Comparison of ENCODE assay signal across 1 cellular context in genomic region chr12:110005319-110005973, GRCh38.
TF ChIP-seq lines count a peak whose summit lies in the region.

No MANE protein-coding gene starts in this region.

TF ChIP-seq in GM12878, 131 proteins besides CTCF, POLR2A, EP300 and RAD21 (continues in another document):
- 0 out of 2 replicates have a peak, but pooled peaks have one; percentile 9 for TF ChIP-seq CREB1 (IDR thresholded peaks at IDR 0.05; ENCODE audit: low read depth)
- no peak for TF ChIP-seq WRNIP1 (IDR thresholded peaks at IDR 0.05; ENCODE audit: borderline replicate concordance, low read depth, low read length)
- TF ChIP-seq GATAD2B (conservative IDR thresholded peaks at IDR 0.05; ENCODE audit: low read depth): no peak
- TF ChIP-seq ZNF592 (IDR thresholded peaks at IDR 0.05): no peak
- no peak for TF ChIP-seq E4F1 (IDR thresholded peaks at IDR 0.05; ENCODE audit: borderline replicate concordance, partially characterized antibody)
- TF ChIP-seq IKZF1 (conservative IDR thresholded peaks at IDR 0.05): no peak
- no peak for TF ChIP-seq ZSCAN29 (IDR thresholded peaks at IDR 0.05)
- no peak for TF ChIP-seq STAT3 (IDR thresholded peaks at IDR 0.05; ENCODE audit: low read depth, low read length)
- 0 out of 2 replicates have a peak, but pooled peaks have one; percentile 31 for TF ChIP-seq RUNX3 (IDR thresholded peaks at IDR 0.05; ENCODE audit: low read length)
- TF ChIP-seq DPF2 (IDR thresholded peaks at IDR 0.05): no peak
- no peak for TF ChIP-seq YBX1 (IDR thresholded peaks at IDR 0.05)
- TF ChIP-seq E2F8 (IDR thresholded peaks at IDR 0.05; ENCODE audit: low read depth, partially characterized antibody): no peak
- no peak for TF ChIP-seq BRCA1 (IDR thresholded peaks at IDR 0.05; ENCODE audit: low read depth, low read length)
- TF ChIP-seq BCL3 (IDR thresholded peaks at IDR 0.05; ENCODE audit: borderline replicate concordance, insufficient read depth, low read depth, low read length, poor library complexity, severe bottlenecking): no peak
- TF ChIP-seq STAT1 (conservative IDR thresholded peaks at IDR 0.05): no peak
- no peak for TF ChIP-seq ZNF622 (IDR thresholded peaks at IDR 0.05)
- no peak for TF ChIP-seq FOS (IDR thresholded peaks at IDR 0.05; ENCODE audit: borderline replicate concordance, extremely low read depth, insufficient read length)
- TF ChIP-seq HDAC6 (IDR thresholded peaks at IDR 0.05; ENCODE audit: unreplicated experiment): no peak
- no peak for TF ChIP-seq BCL11A (IDR thresholded peaks at IDR 0.05; ENCODE audit: low read depth, low read length)
- no peak for TF ChIP-seq CHD1 (IDR thresholded peaks at IDR 0.05; ENCODE audit: low read depth, low read length)
- TF ChIP-seq BACH1 (IDR thresholded peaks at IDR 0.05; ENCODE audit: borderline replicate concordance): no peak
- no peak for TF ChIP-seq PBX3 (IDR thresholded peaks at IDR 0.05; ENCODE audit: insufficient replicate concordance, low read depth, low read length)
- TF ChIP-seq IKZF2 (IDR thresholded peaks at IDR 0.05): 0 out of 4 replicates have a peak, but pooled peaks of 1 of the 2 experiments have one; percentile 13
- TF ChIP-seq HCFC1 (IDR thresholded peaks at IDR 0.05; ENCODE audit: low read length): no peak
- TF ChIP-seq MLLT1 (IDR thresholded peaks at IDR 0.05): no peak; the same call in 1 of the 2 replicates
- TF ChIP-seq CEBPB (IDR thresholded peaks at IDR 0.05; ENCODE audit: borderline replicate concordance in 1 of 2, low read depth in 2 of 2, low read length in 2 of 2): no peak
- TF ChIP-seq SMAD1 (IDR thresholded peaks at IDR 0.05; ENCODE audit: low read depth, partially characterized antibody): no peak
- no peak for TF ChIP-seq HSF1 (IDR thresholded peaks at IDR 0.05; ENCODE audit: low read depth, low read length)
- TF ChIP-seq CHD2 (IDR thresholded peaks at IDR 0.05; ENCODE audit: borderline replicate concordance, low read depth, low read length): no peak
- no peak for TF ChIP-seq SREBF2 (IDR thresholded peaks at IDR 0.05; ENCODE audit: low read length)
- no peak for TF ChIP-seq TAF1 (IDR thresholded peaks at IDR 0.05; ENCODE audit: borderline replicate concordance, low read depth, low read length)
- TF ChIP-seq ZNF384 (IDR thresholded peaks at IDR 0.05; ENCODE audit: borderline replicate concordance, low read depth, low read length): no peak
- TF ChIP-seq JUNB (IDR thresholded peaks at IDR 0.05): peak; percentile 26
- no peak for TF ChIP-seq POLR2AphosphoS2 (IDR thresholded peaks at IDR 0.05; ENCODE audit: low read depth, low read length)
- peak; percentile 73 for TF ChIP-seq PKNOX1 (IDR thresholded peaks at IDR 0.05)
- TF ChIP-seq ZZZ3 (IDR thresholded peaks at IDR 0.05; ENCODE audit: control insufficient read depth, insufficient read length, low read depth): no peak
- TF ChIP-seq NBN (IDR thresholded peaks at IDR 0.05): no peak
- no peak for TF ChIP-seq PAX5 (IDR thresholded peaks at IDR 0.05; ENCODE audit: borderline replicate concordance, low read depth, low read length)
- TF ChIP-seq MAX (IDR thresholded peaks at IDR 0.05; ENCODE audit: low read depth, low read length): no peak
- TF ChIP-seq USF2 (IDR thresholded peaks at IDR 0.05; ENCODE audit: borderline replicate concordance, low read depth, low read length): no peak
- TF ChIP-seq USF1 (IDR thresholded peaks at IDR 0.05; ENCODE audit: borderline replicate concordance, extremely low read length, insufficient read depth, low read depth, low read length): no peak
